18 cellular contexts compared by ENCODE assay signal in the genomic region with DNA sequence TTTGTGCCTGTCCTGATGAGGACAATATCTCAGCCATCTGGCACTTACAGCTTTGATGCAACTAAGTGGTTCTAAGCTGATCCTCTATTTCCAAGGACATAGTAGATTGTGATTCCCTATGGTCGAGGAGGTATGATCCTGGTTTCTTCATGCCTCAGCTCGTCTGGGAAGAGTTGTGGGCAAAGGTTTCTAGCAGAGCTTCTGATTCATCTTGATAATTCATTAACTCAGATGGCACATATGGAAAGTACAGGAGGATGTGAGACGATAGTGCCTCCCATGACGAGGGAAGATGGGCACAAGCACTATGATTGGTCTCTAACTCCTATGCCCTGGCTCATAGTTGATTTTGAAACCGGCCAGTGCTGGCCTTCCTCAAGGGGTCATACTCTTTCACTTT.
"Had no signal": no experiment of that assay in that cellular context is flagged by ENCODE, and none has a peak within 500 bp of the region (broad histone marks: within the 10 kb centered on the region; RNA-seq: fewer than 3 reads in every experiment).

No MANE protein-coding gene starts in this region.

- H3K9me3 ChIP-seq: left ventricle myocardium inferior, spleen, thoracic aorta, vagina had no signal

- H3K27me3 ChIP-seq: hepatocyte, spleen, vagina had no signal

- ATAC-seq: natural killer cell, WTC11 had no signal

- H3K36me3 ChIP-seq: left ventricle myocardium inferior, spleen, thoracic aorta, vagina had no signal

- H3K27ac ChIP-seq: left ventricle myocardium inferior, spleen, thoracic aorta, vagina had no signal

- DNase-seq: activated CD4-positive, alpha-beta T cell treated with anti-CD3 and anti-CD28 coated beads, Interleukin-2, amount 50 U/mL, for 48 hours; activated naive CD4-positive, alpha-beta T cell treated with Interleukin-2 at 50 U/mL for 16 hours; activated naive CD8-positive, alpha-beta T cell treated with anti-CD3 and anti-CD28 coated beads for 36 hours; activated T-cell treated with anti-CD3 and anti-CD28 coated beads, Interleukin-2, amount 50 U/mL, for 48 hours; effector CD4-positive, alpha-beta T cell; glutamatergic neuron; immature natural killer cell; kidney glomerular epithelial cell; left ventricle myocardium inferior; midbrain; natural killer cell; spleen; stimulated activated CD4-positive, alpha-beta T cell treated with anti-CD3 and anti-CD28 coated beads, Interleukin-4, amount 100 ng/mL, for 24 hours; stimulated activated naive CD4-positive, alpha-beta T cell treated with Interleukin-2 at 50 U/mL for 16 hours had no signal

- H3K4me2 ChIP-seq: hepatocyte had no signal

- H3K4me3 ChIP-seq: hepatocyte, left ventricle myocardium inferior, spleen, thoracic aorta, vagina had no signal

- H2AFZ ChIP-seq: hepatocyte had no signal

- H3K79me2 ChIP-seq: hepatocyte had no signal

- H3K4me1 ChIP-seq: spleen, vagina had no signal
